Comparison of ENCODE assay signal across 8 cellular contexts in the genomic region with DNA sequence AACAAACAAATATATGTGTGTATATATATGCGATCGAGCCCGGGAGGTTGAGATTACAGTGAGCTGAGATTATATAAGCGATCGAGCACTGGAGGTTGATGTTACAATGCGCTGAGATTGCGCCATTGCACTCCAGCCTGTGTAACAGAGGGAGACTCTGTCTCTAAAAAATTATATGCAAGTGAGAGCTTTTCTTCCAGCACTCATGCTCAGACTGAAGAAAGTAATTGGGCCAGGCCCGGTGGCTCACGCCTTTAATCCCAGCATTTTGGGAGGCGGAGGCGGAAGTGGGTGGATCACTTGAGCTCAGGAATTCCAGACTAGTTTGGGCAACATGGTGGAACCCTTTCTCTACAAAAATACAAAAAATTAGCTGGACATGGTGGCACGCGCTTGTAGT.
A peak's percentile ranks its signal among the peaks of the same experiment; 100 is the strongest.
DNase-seq lines count a peak whose midpoint lies in the region; ATAC-seq, FAIRE-seq and TF ChIP-seq lines count a peak whose summit lies in the region.
"Not testable (repeated sequence)": the region's sequence is repeated elsewhere in the genome, so short reads cannot be mapped to it uniquely, and the experiment has no call there.

No MANE protein-coding gene starts in this region.

- peak overlapping the region; percentile 98 for H3K27ac Mint-ChIP-seq in activated CD8-positive, alpha-beta memory T cell treated with anti-CD3 and anti-CD28 coated beads, Interleukin-2, amount 10 ng/mL, durations not matched to agents 7 days and 5 days

- H3K4me1 Mint-ChIP-seq in activated CD8-positive, alpha-beta memory T cell treated with anti-CD3 and anti-CD28 coated beads, Interleukin-2, amount 10 ng/mL, durations not matched to agents 7 days and 5 days: not testable (repeated sequence)

- not testable (repeated sequence) for TF ChIP-seq EP300 in A549 (IDR thresholded peaks at IDR 0.05); sigmoid colon (IDR thresholded peaks at IDR 0.05)

- H3K9me3 ChIP-seq in A549; OCI-LY3 (ENCODE audit: insufficient read depth, low read length); mesodermal cell (ENCODE audit: control insufficient read depth, low read length); sigmoid colon: not testable (repeated sequence)

- H3K9me3 Mint-ChIP-seq in activated CD8-positive, alpha-beta memory T cell treated with anti-CD3 and anti-CD28 coated beads, Interleukin-2, amount 10 ng/mL, durations not matched to agents 7 days and 5 days (ENCODE audit: low read depth): not testable (repeated sequence)

- TF ChIP-seq POLR2A in A549 (IDR thresholded peaks at IDR 0.05; ENCODE audit: low read length); sigmoid colon (IDR thresholded peaks at IDR 0.05): not testable (repeated sequence)

- ATAC-seq in A549; activated CD8-positive, alpha-beta memory T cell treated with anti-CD3 and anti-CD28 coated beads, Interleukin-2, amount 10 ng/mL, durations not matched to agents 7 days and 5 days; Right ventricle myocardium superior (ENCODE audit: poor library complexity): not testable (repeated sequence)

- not testable (repeated sequence) for TF ChIP-seq RAD21 in A549 (conservative IDR thresholded peaks at IDR 0.05 in 1 of 2, IDR thresholded peaks at IDR 0.05 in 1 of 2)

- TF ChIP-seq CTCF in A549 (IDR thresholded peaks at IDR 0.05); GM12865 (IDR thresholded peaks at IDR 0.05; ENCODE audit: insufficient read depth, low read depth, low read length, missing control alignments); OCI-LY3 (IDR thresholded peaks at IDR 0.05; ENCODE audit: low read depth, low read length); cardiac fibroblast (IDR thresholded peaks at IDR 0.05; ENCODE audit: low read depth, low read length); sigmoid colon (IDR thresholded peaks at IDR 0.05): not testable (repeated sequence)

- not testable (repeated sequence) for H3K4me1 ChIP-seq in A549; OCI-LY3 (ENCODE audit: low read length); mesodermal cell (ENCODE audit: control insufficient read depth, insufficient read depth, low read length, poor library complexity, severe bottlenecking); sigmoid colon

- H3K36me3 Mint-ChIP-seq in activated CD8-positive, alpha-beta memory T cell treated with anti-CD3 and anti-CD28 coated beads, Interleukin-2, amount 10 ng/mL, durations not matched to agents 7 days and 5 days: not testable (repeated sequence)

- intact Hi-C loops in Right ventricle myocardium superior (cut with DNase I): not testable (repeated sequence)
- intact Hi-C loops in sigmoid colon (cut with DNase I): loop anchor here (10.0 kb wide), 1 partner anchor 45 kb away; no protein-coding TSS in a partner anchor

- H3K79me2 ChIP-seq in OCI-LY3 (ENCODE audit: low read length): peaks cover 22% of the 10 kb centered on the region

- peak overlapping the region; percentile 59 for H3K4me2 ChIP-seq in A549
- peak overlapping the region; percentile 68 for H3K4me2 ChIP-seq in OCI-LY3 (ENCODE audit: low read length)

- H3K27me3 ChIP-seq in OCI-LY3 (ENCODE audit: low read depth, low read length); sigmoid colon: not testable (repeated sequence)

- peak overlapping the region; percentile 59 to 75 for H3K27ac ChIP-seq in A549
- not testable (repeated sequence) for H3K27ac ChIP-seq in OCI-LY3 (ENCODE audit: low read length); mesodermal cell (ENCODE audit: low read depth, low read length, severe bottlenecking); sigmoid colon

- peak overlapping the region; percentile 91 for H3K4me3 Mint-ChIP-seq in activated CD8-positive, alpha-beta memory T cell treated with anti-CD3 and anti-CD28 coated beads, Interleukin-2, amount 10 ng/mL, durations not matched to agents 7 days and 5 days

- H3K36me3 ChIP-seq in OCI-LY3 (replicated peaks; ENCODE audit: low read depth, low read length); mesodermal cell (ENCODE audit: control insufficient read depth, insufficient read depth, low read length); sigmoid colon: not testable (repeated sequence)

- not testable (repeated sequence) for FAIRE-seq in A549 (lab: Jason Lieb, UNC)

- H2AFZ ChIP-seq in OCI-LY3 (ENCODE audit: low read depth, low read length): not testable (repeated sequence)

- WGBS in A549 (ENCODE audit: missing lambda C conversion rate): 27% methylated on average over 13 of the region's 13 CpGs
- 90 to 95% methylated on average over 6 of the region's 13 CpGs for WGBS in mesodermal cell (ENCODE audit: insufficient coverage in 2 of 2), 2 experiments
- 25 to 53% methylated on average over 13 of the region's 13 CpGs for WGBS in sigmoid colon, 2 donors

- DNase-seq in A549 (ENCODE audit: low read depth in 1 of 2, low spot score in 1 of 2) (peak in 1 of 2 experiments; percentile 38), cardiac fibroblast (ENCODE audit: low read depth in 2 of 2) (peak; percentile 22 to 32), Right ventricle myocardium superior (peak; percentile 41), sigmoid colon (peak; percentile 66)
- not testable (repeated sequence) for DNase-seq in GM12865 (ENCODE audit: low read depth); activated CD8-positive, alpha-beta memory T cell treated with anti-CD3 and anti-CD28 coated beads, Interleukin-2, amount 10 ng/mL, durations not matched to agents 7 days and 5 days

- H4K20me1 ChIP-seq in OCI-LY3 (ENCODE audit: insufficient read depth, low read length): not testable (repeated sequence)

- peak overlapping the region; percentile 58; the same call in 1 of the 2 replicates for H3K9ac ChIP-seq in OCI-LY3 (ENCODE audit: low read length)

- H3K27me3 Mint-ChIP-seq in activated CD8-positive, alpha-beta memory T cell treated with anti-CD3 and anti-CD28 coated beads, Interleukin-2, amount 10 ng/mL, durations not matched to agents 7 days and 5 days: not testable (repeated sequence)

- CTCF ChIA-PET in A549 (lab: Yijun Ruan, JAX): interaction anchor here (0.6 kb wide), 1 partner anchor 118 kb away, joined by 3 read pairs; no protein-coding TSS in a partner anchor
- CTCF ChIA-PET in activated CD8-positive, alpha-beta memory T cell treated with anti-CD3 and anti-CD28 coated beads, Interleukin-2, amount 10 ng/mL, durations not matched to agents 7 days and 5 days (lab: Charles Lee): not testable (repeated sequence)

- POLR2A ChIA-PET in A549 (lab: Yijun Ruan, JAX): not testable (repeated sequence)

- H3K4me3 ChIP-seq in A549 (peak overlapping the region; percentile 69), GM12865 (ENCODE audit: low read depth, low read length) (peak overlapping the region; percentile 57), OCI-LY3 (ENCODE audit: low read length) (peak overlapping the region; percentile 78), cardiac fibroblast (replicated peaks in 1 of 2; ENCODE audit: low read depth in 2 of 2, low read length in 2 of 2) (peak overlapping the region in 1 of 2 donors; percentile 35), mesodermal cell (ENCODE audit: extremely low read depth, insufficient read depth, low read length, poor library complexity, severe bottlenecking) (peak overlapping the region; percentile 60)
- not testable (repeated sequence) for H3K4me3 ChIP-seq in sigmoid colon
